ENCODE assay signal across 21 cellular contexts in genomic region chr6:42697268-42697655, GRCh38. TPM values are rescaled to one million over a fixed set of nuclear protein-coding genes. Genes with fewer than 3 reads are reported as not detected.
DNase-seq lines count a peak whose midpoint lies in the region; ATAC-seq, FAIRE-seq and TF ChIP-seq lines count a peak whose summit lies in the region.
"Had no signal": no experiment of that assay in that cellular context is flagged by ENCODE, and none has a peak within 500 bp of the region (broad histone marks: within the 10 kb centered on the region; RNA-seq: fewer than 3 reads in every experiment).

No MANE protein-coding gene starts in this region.

- peaks cover 25% of the 10 kb centered on the region for H3K4me1 ChIP-seq in CD8-positive, alpha-beta T cell (ENCODE audit: insufficient read depth, low read length)
- H3K4me1 ChIP-seq in GM12878 (ENCODE audit: control insufficient read depth, insufficient read depth, low read length) = no peaks in the 10 kb centered on the region

- H3K9me3 Mint-ChIP-seq in CD8-positive, alpha-beta T cell = no peaks in the 10 kb centered on the region
- no peaks in the 10 kb centered on the region for H3K9me3 Mint-ChIP-seq in stimulated activated naive B cell treated with anti-CD40 and anti-IgM and Interleukin-4, amounts not matched to agents 10 μg/mL and 1 μg/mL and 100 μg/mL, for 72 hours

- peaks cover 19% of the 10 kb centered on the region for H3K36me3 Mint-ChIP-seq in CD8-positive, alpha-beta T cell
- H3K36me3 Mint-ChIP-seq in stimulated activated naive B cell treated with anti-CD40 and anti-IgM and Interleukin-4, amounts not matched to agents 10 μg/mL and 1 μg/mL and 100 μg/mL, for 72 hours = peaks cover 11 to 20% of the 10 kb centered on the region in 2 donors

- SMC1A ChIA-PET in GM12878 (lab: Charles Lee; ENCODE audit: uncharacterized antibody, unreplicated experiment) = interaction anchor here (1.3 kb wide), 1 partner anchor 29 kb away, joined by 4 read pairs; no protein-coding TSS in a partner anchor

- no peak overlapping the region for H3K4me3 Mint-ChIP-seq in CD8-positive, alpha-beta T cell
- no peak overlapping the region for H3K4me3 Mint-ChIP-seq in stimulated activated naive B cell treated with anti-CD40 and anti-IgM and Interleukin-4, amounts not matched to agents 10 μg/mL and 1 μg/mL and 100 μg/mL, for 72 hours

- H4K20me1 ChIP-seq in GM12878 (ENCODE audit: control insufficient read depth, insufficient read depth) (no peaks in the 10 kb centered on the region), neural cell (ENCODE audit: insufficient read depth) (no peaks in the 10 kb centered on the region)
- H4K20me1 ChIP-seq: BLaER1 treated with 17β-estradiol and CSF1 and Interleukin-3, amounts not matched to agents 10 nM and 100 nM had no signal

- RAD21 ChIA-PET in GM12878 (lab: Charles Lee; ENCODE audit: unreplicated experiment) = no interaction called here

- no peak overlapping the region for H2AFZ ChIP-seq in GM12878 (ENCODE audit: control insufficient read depth, low read depth, low read length)
- H2AFZ ChIP-seq in neural cell (ENCODE audit: low read depth, low read length) = no peak overlapping the region

- H3K27me3 ChIP-seq in CD8-positive, alpha-beta T cell (ENCODE audit: insufficient read depth, low read length) = no peaks in the 10 kb centered on the region
- no peaks in the 10 kb centered on the region for H3K27me3 ChIP-seq in GM12878 (replicated peaks in 1 of 2; ENCODE audit: control insufficient read depth in 2 of 2, insufficient read depth in 2 of 2, low read length in 1 of 2)
- no peaks in the 10 kb centered on the region for H3K27me3 ChIP-seq in neural cell (ENCODE audit: insufficient read depth, low read depth, low read length)
- H3K27me3 ChIP-seq: BLaER1 treated with 17β-estradiol and CSF1 and Interleukin-3, amounts not matched to agents 10 nM and 100 nM had no signal

- H3K4me2 ChIP-seq in GM12878 (ENCODE audit: control insufficient read depth, insufficient read depth) = no peak overlapping the region
- no peak overlapping the region for H3K4me2 ChIP-seq in neural cell (ENCODE audit: low read length)
- H3K4me2 ChIP-seq: BLaER1 treated with 17β-estradiol and CSF1 and Interleukin-3, amounts not matched to agents 10 nM and 100 nM had no signal

- 0 out of 2 replicates have a peak, but pooled peaks have one; percentile 28 for TF ChIP-seq POLR2A in GM12878 (IDR thresholded peaks at IDR 0.05; ENCODE audit: low read depth, low read length)

- POLR2A ChIA-PET in CD8-positive, alpha-beta T cell (lab: Charles Lee) = no interaction called here
- POLR2A ChIA-PET in GM12878 (lab: Charles Lee) = no interaction called here

- H3K9me2 ChIP-seq in neural cell (ENCODE audit: insufficient read depth, low read length) = no peaks in the 10 kb centered on the region

- no peak for TF ChIP-seq EP300 in GM12878 (IDR thresholded peaks at IDR 0.05; ENCODE audit: borderline replicate concordance in 1 of 2, control insufficient read depth in 1 of 2, low read depth in 2 of 2, low read length in 2 of 2)
- no peak for TF ChIP-seq EP300 in neural cell (conservative IDR thresholded peaks at IDR 0.05; ENCODE audit: poor library complexity, severe bottlenecking)

- no peak for TF ChIP-seq CTCF in CD8-positive, alpha-beta T cell (IDR thresholded peaks at IDR 0.05)
- no peak for TF ChIP-seq CTCF in GM12878 (IDR thresholded peaks at IDR 0.05 in 2 of 3, conservative IDR thresholded peaks at IDR 0.05 in 1 of 3; ENCODE audit: control insufficient read depth in 2 of 3, extremely low read depth in 1 of 3, insufficient read depth in 1 of 3, low read depth in 3 of 3, low read length in 3 of 3)
- no peak for TF ChIP-seq CTCF in neural cell (IDR thresholded peaks at IDR 0.05; ENCODE audit: poor library complexity, severe bottlenecking)

- ATAC-seq in CD8-positive, alpha-beta T cell = no peak
- no peak for ATAC-seq in GM12878
- ATAC-seq in stimulated activated naive B cell treated with anti-CD40 and anti-IgM and Interleukin-4, amounts not matched to agents 10 μg/mL and 1 μg/mL and 100 μg/mL, for 72 hours (replicated peaks) = no peak
- ATAC-seq in GM18858 (IDR thresholded peaks at IDR 0.05; ENCODE audit: unreplicated experiment) = no peak
- ATAC-seq: Panc1 had no signal

- H3K79me2 ChIP-seq in GM12878 (ENCODE audit: control insufficient read depth, insufficient read depth, low read length) (no peaks in the 10 kb centered on the region), neural cell (replicated peaks; ENCODE audit: insufficient read depth, low read length) (no peaks in the 10 kb centered on the region)

- in situ Hi-C loops in GM12878 (cut with MboI) = no loop called here

- H3K27ac ChIP-seq in CD8-positive, alpha-beta T cell (ENCODE audit: low read depth, low read length) = no peak overlapping the region
- H3K27ac ChIP-seq in GM12878 (ENCODE audit: control insufficient read depth, insufficient read depth) (no peak overlapping the region), neural cell (ENCODE audit: low read length) (no peak overlapping the region)
- H3K27ac ChIP-seq: BLaER1 treated with 17β-estradiol and CSF1 and Interleukin-3, amounts not matched to agents 10 nM and 100 nM had no signal

- CTCF ChIA-PET in CD8-positive, alpha-beta T cell (lab: Charles Lee) = interaction anchor here (1.3 kb wide), 1 partner anchor 29 kb away, joined by 4 read pairs; no protein-coding TSS in a partner anchor
- CTCF ChIA-PET in GM12878 (lab: Yijun Ruan, JAX) = interaction anchor here (1.1 to 1.3 kb wide), 2 partner anchors 29 to 60 kb away, joined by 3 read pairs; no protein-coding TSS in a partner anchor

- no peak for DNase-seq in CD8-positive, alpha-beta T cell
- DNase-seq in GM12878 (ENCODE audit: low read depth, low spot score) (no peak), cerebellum (ENCODE audit: low spot score) (no peak), NCI-H1436 treated with DMSO at 0.1 percent for 48 hours (lab: John Stamatoyannopoulos, UW) (no peak), dedifferentiated amniotic fluid mesenchymal stem cell (ENCODE audit: extremely low spot score) (no peak)
- no peak for DNase-seq in stimulated activated naive B cell treated with anti-CD40 and anti-IgM and Interleukin-4, amounts not matched to agents 10 μg/mL and 1 μg/mL and 100 μg/mL, for 72 hours
- DNase-seq: DND-41, KG1, NCI-H1048, NCI-H1694, NCI-H2227 treated with DMSO at 0.1 percent for 48 hours, NCI-H524 had no signal

- intact Hi-C loops in CD8-positive, alpha-beta T cell (cut with DNase I, micrococcal nuclease) = no loop called here
- intact Hi-C loops in GM12878 (cut with micrococcal nuclease; ENCODE audit: unreplicated experiment) = no loop called here

- no peaks in the 10 kb centered on the region for H3F3A ChIP-seq in neural cell (ENCODE audit: insufficient read depth, low read length, poor library complexity, severe bottlenecking)

- H3K9ac ChIP-seq in GM12878 (ENCODE audit: control insufficient read depth, insufficient read depth, low read length) (no peak overlapping the region), neural cell (ENCODE audit: low read length) (no peak overlapping the region)
- H3K9ac ChIP-seq: BLaER1 treated with 17β-estradiol and CSF1 and Interleukin-3, amounts not matched to agents 10 nM and 100 nM had no signal

- H3K27ac Mint-ChIP-seq in CD8-positive, alpha-beta T cell = peak overlapping the region; percentile 45
- peak overlapping the region; percentile 20 for H3K27ac Mint-ChIP-seq in stimulated activated naive B cell treated with anti-CD40 and anti-IgM and Interleukin-4, amounts not matched to agents 10 μg/mL and 1 μg/mL and 100 μg/mL, for 72 hours

- 79% methylated on average over 5 of the region's 5 CpGs for WGBS in GM12878 (ENCODE audit: insufficient coverage, insufficient replicate concordance, low lambda C conversion rate, missing lambda C conversion rate)

- no peaks in the 10 kb centered on the region for H3K9me3 ChIP-seq in CD8-positive, alpha-beta T cell (ENCODE audit: low read length)
- no peaks in the 10 kb centered on the region for H3K9me3 ChIP-seq in GM12878 (replicated peaks; ENCODE audit: control insufficient read depth, insufficient read depth, low read length)
- no peaks in the 10 kb centered on the region for H3K9me3 ChIP-seq in neural cell (ENCODE audit: low read length)
- H3K9me3 ChIP-seq: BLaER1 treated with 17β-estradiol and CSF1 and Interleukin-3, amounts not matched to agents 10 nM and 100 nM had no signal

- H3K36me3 ChIP-seq in CD8-positive, alpha-beta T cell (ENCODE audit: insufficient read depth, low read length) = no peaks in the 10 kb centered on the region
- H3K36me3 ChIP-seq in GM12878 (ENCODE audit: control insufficient read depth in 2 of 2, insufficient read depth in 2 of 2, low read length in 1 of 2) = peaks cover 0 to 3% of the 10 kb centered on the region in 2 experiments; a peak in 1 of 4 replicates
- H3K36me3 ChIP-seq in neural cell (ENCODE audit: insufficient read depth, low read length) = peaks cover 7% of the 10 kb centered on the region

- H3K27me3 Mint-ChIP-seq in CD8-positive, alpha-beta T cell (ENCODE audit: low read depth) = no peaks in the 10 kb centered on the region
- no peaks in the 10 kb centered on the region for H3K27me3 Mint-ChIP-seq in stimulated activated naive B cell treated with anti-CD40 and anti-IgM and Interleukin-4, amounts not matched to agents 10 μg/mL and 1 μg/mL and 100 μg/mL, for 72 hours

- peaks cover 29% of the 10 kb centered on the region for H3K4me1 Mint-ChIP-seq in CD8-positive, alpha-beta T cell (ENCODE audit: low read depth)
- peaks cover 15 to 26% of the 10 kb centered on the region in 2 donors for H3K4me1 Mint-ChIP-seq in stimulated activated naive B cell treated with anti-CD40 and anti-IgM and Interleukin-4, amounts not matched to agents 10 μg/mL and 1 μg/mL and 100 μg/mL, for 72 hours

- no peak overlapping the region for H3K4me3 ChIP-seq in CD8-positive, alpha-beta T cell (ENCODE audit: low read depth, low read length)
- no peak overlapping the region for H3K4me3 ChIP-seq in GM12878
- no peak overlapping the region for H3K4me3 ChIP-seq in neural cell (ENCODE audit: low read length)
- H3K4me3 ChIP-seq: BLaER1 treated with 17β-estradiol and CSF1 and Interleukin-3, amounts not matched to agents 10 nM and 100 nM had no signal

- TF ChIP-seq RAD21 in GM12878 (IDR thresholded peaks at IDR 0.05; ENCODE audit: insufficient read depth, low read depth, low read length) (no peak), neural cell (conservative IDR thresholded peaks at IDR 0.05) (no peak)

- no TSS peak for BruUV-seq in GM12878 (replicated peaks; lab: Mats Ljungman, UMichigan)

- no peak for FAIRE-seq in GM12878 (lab: Jason Lieb, UNC)
- FAIRE-seq: A204.1, G401.6, GM12892 had no signal

RNA-seq across cellular contexts. Expression of gene PRPH2, which starts 25.1 kb away (rescaled TPM):
- not detected for total RNA-seq in CD8-positive, alpha-beta T cell
- not detected in 2 replicates for total RNA-seq in GM12878 (2013; cell fraction: nucleolus; rRNA removed)
- total RNA-seq in GM12878 (2014; rRNA removed) (not detected in 2 replicates), GM12878 (2014; rRNA removed; fragmentation: Illumina TruSeq; extraction: Trizol) (not detected in 2 replicates), GM12878 (2021) (not detected in 2 replicates), cerebellum (5.4 TPM)
- polyA plus RNA-seq in GM12878 (2011; ENCODE audit: low read depth) = not detected
- polyA plus RNA-seq in GM12878 (2011; rRNA removed) (not detected in 2 replicates), GM12878 (2014; fragmentation: Illumina TruSeq; extraction: Trizol) (not detected in 2 replicates), GM12878 (2014; fragmentation: Nextera tagmentation; extraction: Ambion mirVana) (under 1 TPM in 1 of 2 experiments, not detected in 1; 0.08 TPM), GM12878 (2014; rRNA removed) (not detected in 2 replicates), GM12878 (2016; fragmentation: Nextera tagmentation; extraction: Ambion mirVana) (not detected), neural cell (not detected in 2 replicates)
- not detected in 2 replicates for polyA plus RNA-seq in GM12878 (2011; cell fraction: cytosol; rRNA removed)
- not detected in 2 replicates for polyA plus RNA-seq in GM12878 (2011; cell fraction: nucleus; rRNA removed)
- polyA plus RNA-seq in GM12878 (2012) = not detected in 2 replicates
- polyA minus RNA-seq in GM12878 (2011; rRNA and poly(A)+ RNA removed) = not detected in 2 replicates
- not detected in 2 replicates for polyA minus RNA-seq in GM12878 (2011; cell fraction: cytosol; rRNA and poly(A)+ RNA removed)
- polyA minus RNA-seq in GM12878 (2011; cell fraction: nucleus; rRNA and poly(A)+ RNA removed) = not detected in 2 replicates
- not detected in 2 replicates for polyA minus RNA-seq in neural cell
- total RNA-seq: H4, M059J had no signal

RNA-seq across cellular contexts. Expression of gene TBCC, which starts 48.6 kb away (rescaled TPM):
- 10 to 100 TPM; 70.5 to 74.1 TPM for total RNA-seq in CD8-positive, alpha-beta T cell
- total RNA-seq in GM12878 (2013; cell fraction: nucleolus; rRNA removed) = 17.2 and 18.1 TPM in 2 replicates
- 35.4 and 39.0 TPM in 2 replicates for total RNA-seq in GM12878 (2014; rRNA removed)
- total RNA-seq in GM12878 (2014; rRNA removed; fragmentation: Illumina TruSeq; extraction: Trizol) = 18.5 and 19.3 TPM in 2 replicates
- 18.5 and 21.3 TPM in 2 replicates for total RNA-seq in GM12878 (2021)
- polyA plus RNA-seq in GM12878 (2011; ENCODE audit: low read depth) = 10.6 TPM
- 10.1 and 16.7 TPM in 2 replicates for polyA plus RNA-seq in GM12878 (2011; rRNA removed)
- polyA plus RNA-seq in GM12878 (2011; cell fraction: cytosol; rRNA removed) = 19.5 and 20.4 TPM in 2 replicates
- 23.6 and 26.5 TPM in 2 replicates for polyA plus RNA-seq in GM12878 (2011; cell fraction: nucleus; rRNA removed)
- 15.5 and 19.3 TPM in 2 replicates for polyA plus RNA-seq in GM12878 (2012)
- polyA plus RNA-seq in GM12878 (2014; fragmentation: Illumina TruSeq; extraction: Trizol) = 9.1 and 14.2 TPM in 2 replicates
- polyA plus RNA-seq in GM12878 (2014; fragmentation: Nextera tagmentation; extraction: Ambion mirVana) = 1 to 10 TPM; 2.5 to 6.3 TPM
- polyA plus RNA-seq in GM12878 (2014; rRNA removed) = 22.7 and 26.0 TPM in 2 replicates
- 10 to 100 TPM; 40.1 to 41.9 TPM for polyA plus RNA-seq in GM12878 (2016; fragmentation: Nextera tagmentation; extraction: Ambion mirVana)
- polyA minus RNA-seq in GM12878 (2011; rRNA and poly(A)+ RNA removed) = 7.2 and 7.9 TPM in 2 replicates
- polyA minus RNA-seq in GM12878 (2011; cell fraction: cytosol; rRNA and poly(A)+ RNA removed) = 4.7 and 6.0 TPM in 2 replicates
- 11.1 and 13.3 TPM in 2 replicates for polyA minus RNA-seq in GM12878 (2011; cell fraction: nucleus; rRNA and poly(A)+ RNA removed)
- 112 and 125 TPM in 2 replicates for polyA plus RNA-seq in neural cell
- 97.4 and 111 TPM in 2 replicates for polyA minus RNA-seq in neural cell
- total RNA-seq in cerebellum = 29.6 TPM
